ENCODE assay signal across 15 cellular contexts in genomic region chr16:70751593-70751992, GRCh38. TPM values are rescaled to one million over a fixed set of nuclear protein-coding genes. Genes with fewer than 3 reads are reported as not detected.
A peak's percentile ranks its signal among the peaks of the same experiment; 100 is the strongest.
DNase-seq lines count a peak whose midpoint lies in the region; ATAC-seq and TF ChIP-seq lines count a peak whose summit lies in the region.
"Had no signal": no experiment of that assay in that cellular context is flagged by ENCODE, and none has a peak within 500 bp of the region (broad histone marks: within the 10 kb centered on the region; RNA-seq: fewer than 3 reads in every experiment).

No MANE protein-coding gene starts in this region.

- H3K27me3 ChIP-seq in muscle layer of colon (ENCODE audit: control insufficient read depth in 1 of 2, insufficient read depth in 2 of 2, low read length in 2 of 2) (no peaks in the 10 kb centered on the region), testis (no peaks in the 10 kb centered on the region), SJCRH30 (no peaks in the 10 kb centered on the region)
- H3K27me3 ChIP-seq: brain microvascular endothelial cell had no signal

- peaks cover 90% of the 10 kb centered on the region for H3K4me1 Mint-ChIP-seq in chondrocyte (ENCODE audit: low read depth)

- no peaks in the 10 kb centered on the region for H3K27me3 Mint-ChIP-seq in chondrocyte (ENCODE audit: low read depth)
- H3K27me3 Mint-ChIP-seq: stimulated activated naive CD8-positive, alpha-beta T cell treated with anti-CD3 and anti-CD28 coated beads, Interleukin-15, amount 100 ng/mL, for 72 hours had no signal

- 69 to 79% methylated on average over 6 to 7 of the region's 7 CpGs for WGBS in testis, 2 donors

- H3K4me3 ChIP-seq in muscle layer of colon (ENCODE audit: low read depth in 1 of 2, low read length in 2 of 2) (no peak overlapping the region), testis (no peak overlapping the region), SJCRH30 (no peak overlapping the region)

- TF ChIP-seq CTCF in chondrocyte (IDR thresholded peaks at IDR 0.05) (no peak), testis (IDR thresholded peaks at IDR 0.05) (no peak)

- H3K9me3 ChIP-seq in KOPT-K1 (ENCODE audit: insufficient read depth, low read length, poor library complexity, severe bottlenecking) (no peaks in the 10 kb centered on the region), muscle layer of colon (ENCODE audit: low read length) (no peaks in the 10 kb centered on the region), testis (no peaks in the 10 kb centered on the region), SJCRH30 (replicated peaks) (no peaks in the 10 kb centered on the region)

- DNase-seq in chondrocyte (ENCODE audit: low spot score) (peak; percentile 77), testis (no peak), SJCRH30 (no peak)
- DNase-seq: activated CD4-positive, alpha-beta T cell treated with anti-CD3 and anti-CD28 coated beads, Interleukin-2, amount 50 U/mL, for 1 hour; Calu3; NCI-H1417; NCI-H446; stimulated activated naive CD8-positive, alpha-beta T cell treated with anti-CD3 and anti-CD28 coated beads, Interleukin-15, amount 100 ng/mL, for 72 hours had no signal

- H3K27ac ChIP-seq in KOPT-K1 (ENCODE audit: low read depth, low read length, poor library complexity, severe bottlenecking) (peak overlapping the region; percentile 58), muscle layer of colon (ENCODE audit: low read depth, low read length) (peak overlapping the region; percentile 25), testis (peak overlapping the region; percentile 15 to 55), SJCRH30 (no peak overlapping the region)
- H3K27ac ChIP-seq: brain microvascular endothelial cell had no signal

- H3K4me3 Mint-ChIP-seq in chondrocyte (ENCODE audit: unreplicated experiment): no peak overlapping the region
- H3K4me3 Mint-ChIP-seq: stimulated activated naive CD8-positive, alpha-beta T cell treated with anti-CD3 and anti-CD28 coated beads, Interleukin-15, amount 100 ng/mL, for 72 hours; T-helper 2 cell treated with Interferon-gamma antibody and Interleukin-4, amounts not matched to agents 5 μg/mL and 100 μg/mL, for 36 hours had no signal

- ATAC-seq in GM21381 (IDR thresholded peaks at IDR 0.05; ENCODE audit: unreplicated experiment) (no peak), HG02623 (IDR thresholded peaks at IDR 0.05; ENCODE audit: unreplicated experiment) (no peak)
- ATAC-seq: Panc1; stimulated activated naive CD8-positive, alpha-beta T cell treated with anti-CD3 and anti-CD28 coated beads, Interleukin-15, amount 100 ng/mL, for 72 hours had no signal

- H3K36me3 ChIP-seq in KOPT-K1 (ENCODE audit: insufficient read depth, low read length) (peaks cover 32% of the 10 kb centered on the region; the same call in 1 of the 2 replicates), muscle layer of colon (ENCODE audit: insufficient read depth, low read length) (no peaks in the 10 kb centered on the region), testis (ENCODE audit: low read depth, missing control alignments) (no peaks in the 10 kb centered on the region), SJCRH30 (no peaks in the 10 kb centered on the region)
- H3K36me3 ChIP-seq: brain microvascular endothelial cell had no signal

- H3K4me1 ChIP-seq in muscle layer of colon (ENCODE audit: insufficient read depth, low read length) (peaks cover 40% of the 10 kb centered on the region), testis (peaks cover 37% of the 10 kb centered on the region), SJCRH30 (peaks cover 28% of the 10 kb centered on the region)

- H3K27ac Mint-ChIP-seq in chondrocyte (ENCODE audit: unreplicated experiment): peak overlapping the region; percentile 90
- H3K27ac Mint-ChIP-seq: T-helper 2 cell treated with Interferon-gamma antibody and Interleukin-4, amounts not matched to agents 5 μg/mL and 100 μg/mL, for 36 hours had no signal

- intact Hi-C loops in testis (cut with DNase I; ENCODE audit: low total_unique reads): no loop called here

- H3K9me3 Mint-ChIP-seq in chondrocyte (ENCODE audit: low read depth): no peaks in the 10 kb centered on the region
- H3K9me3 Mint-ChIP-seq: stimulated activated naive CD8-positive, alpha-beta T cell treated with anti-CD3 and anti-CD28 coated beads, Interleukin-15, amount 100 ng/mL, for 72 hours; T-helper 2 cell treated with Interferon-gamma antibody and Interleukin-4, amounts not matched to agents 5 μg/mL and 100 μg/mL, for 36 hours had no signal

- H3K9ac ChIP-seq in muscle layer of colon (ENCODE audit: low read length): no peak overlapping the region

- H3K36me3 Mint-ChIP-seq in chondrocyte (ENCODE audit: low read depth): no peaks in the 10 kb centered on the region

- no peak for TF ChIP-seq POLR2A in testis (IDR thresholded peaks at IDR 0.05)

RNA-seq across cellular contexts. Expression of gene VAC14, which starts 49.4 kb away (rescaled TPM):
- 35.6 to 40.3 TPM (median 37.9 TPM) in 3 replicates for total RNA-seq in chondrocyte
- total RNA-seq in testis: 10 to 100 TPM; 61.8 to 80.5 TPM
- polyA plus RNA-seq in testis (ENCODE audit: insufficient read depth, low read depth, low replicate concordance): 41.0 TPM
- 21.3 and 24.4 TPM in 2 replicates for total RNA-seq in SJCRH30 (2014; rRNA removed; shearing (Covaris generic))
